16 cellular contexts compared by ENCODE assay signal in the genomic region with DNA sequence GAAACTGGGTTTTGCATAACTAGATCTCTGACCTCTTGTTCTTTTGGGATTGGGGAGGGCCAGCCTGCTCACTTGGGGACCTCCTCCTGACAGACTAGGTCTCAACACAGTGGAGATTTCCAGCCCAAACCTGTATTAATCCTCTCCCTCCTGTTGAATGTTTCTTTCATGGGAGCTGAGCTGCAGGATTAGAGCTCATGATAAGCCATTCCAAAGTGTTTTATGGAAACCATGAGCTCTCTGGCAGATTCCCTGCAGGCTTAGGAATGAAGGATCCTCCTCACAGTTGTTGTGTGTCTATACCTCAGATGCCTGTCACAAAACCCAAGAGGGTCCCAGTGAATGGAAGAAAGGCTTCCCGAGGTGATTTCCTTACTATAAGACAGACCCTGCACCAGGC.
"Had no signal": no experiment of that assay in that cellular context is flagged by ENCODE, and none has a peak within 500 bp of the region (broad histone marks: within the 10 kb centered on the region; RNA-seq: fewer than 3 reads in every experiment).

No MANE protein-coding gene starts in this region.

- H3K36me3 ChIP-seq: stomach, thoracic aorta, transverse colon had no signal

- H3K9me3 ChIP-seq: thoracic aorta, transverse colon had no signal

- ATAC-seq: effector memory CD8-positive, alpha-beta T cell; foreskin keratinocyte; left colon; left ventricle myocardium superior had no signal

- H3K27ac ChIP-seq: coronary artery, dorsolateral prefrontal cortex, foreskin keratinocyte, stomach, thoracic aorta, transverse colon had no signal

- H3K27me3 ChIP-seq: foreskin keratinocyte, transverse colon had no signal

- DNase-seq: effector memory CD8-positive, alpha-beta T cell; foreskin keratinocyte; left colon; left ventricle myocardium superior; mesendoderm; naive B cell; small intestine; stimulated activated CD4-positive, alpha-beta T cell treated with anti-CD3 and anti-CD28 coated beads, Interleukin-12 subunit alpha, Interleukin-12 subunit beta, amount 100 ng/mL, for 4 hours; stimulated activated naive CD4-positive, alpha-beta T cell; substantia nigra; transverse colon had no signal

- H3K27ac Mint-ChIP-seq: effector memory CD8-positive, alpha-beta T cell; naive B cell; nephron had no signal

- H3K27me3 Mint-ChIP-seq: naive B cell had no signal

- H3K4me3 ChIP-seq: coronary artery, dorsolateral prefrontal cortex, stomach, thoracic aorta, transverse colon had no signal

- H3K4me1 ChIP-seq: foreskin keratinocyte, stomach, transverse colon had no signal

- H3K4me3 Mint-ChIP-seq: effector memory CD8-positive, alpha-beta T cell; naive B cell; nephron had no signal
